Comparison of ENCODE assay signal across 1 cellular context in genomic region chr1:63643517-63643916, GRCh38.
TF ChIP-seq lines count a peak whose summit lies in the region.

No MANE protein-coding gene starts in this region.

TF ChIP-seq in H1, 55 proteins besides CTCF, POLR2A, EP300 and RAD21:
- TF ChIP-seq ATF2 (IDR thresholded peaks at IDR 0.05; ENCODE audit: low read length): no peak
- TF ChIP-seq SP1 (IDR thresholded peaks at IDR 0.05; ENCODE audit: low read depth, low read length): no peak
- no peak for TF ChIP-seq GTF2F1 (IDR thresholded peaks at IDR 0.05; ENCODE audit: borderline replicate concordance, low read depth, low read length)
- no peak for TF ChIP-seq CHD7 (IDR thresholded peaks at IDR 0.05; ENCODE audit: insufficient replicate concordance, low read length)
- TF ChIP-seq CHD1 (IDR thresholded peaks at IDR 0.05; ENCODE audit: low read depth, low read length): no peak
- no peak for TF ChIP-seq CBX5 (IDR thresholded peaks at IDR 0.05; ENCODE audit: low read depth, low read length)
- no peak for TF ChIP-seq BACH1 (IDR thresholded peaks at IDR 0.05; ENCODE audit: low read length)
- TF ChIP-seq ZNF274 (IDR thresholded peaks at IDR 0.05; ENCODE audit: borderline replicate concordance, extremely low read depth, low read length): no peak
- no peak for TF ChIP-seq KDM4A (IDR thresholded peaks at IDR 0.05; ENCODE audit: low read depth, low read length, severe bottlenecking)
- TF ChIP-seq CEBPB (IDR thresholded peaks at IDR 0.05; ENCODE audit: low read depth, low read length): no peak
- TF ChIP-seq CTBP2 (IDR thresholded peaks at IDR 0.05; ENCODE audit: borderline replicate concordance, insufficient read depth, insufficient read length, low read length): no peak
